ENCODE assay signal across 8 cellular contexts in the genomic region with DNA sequence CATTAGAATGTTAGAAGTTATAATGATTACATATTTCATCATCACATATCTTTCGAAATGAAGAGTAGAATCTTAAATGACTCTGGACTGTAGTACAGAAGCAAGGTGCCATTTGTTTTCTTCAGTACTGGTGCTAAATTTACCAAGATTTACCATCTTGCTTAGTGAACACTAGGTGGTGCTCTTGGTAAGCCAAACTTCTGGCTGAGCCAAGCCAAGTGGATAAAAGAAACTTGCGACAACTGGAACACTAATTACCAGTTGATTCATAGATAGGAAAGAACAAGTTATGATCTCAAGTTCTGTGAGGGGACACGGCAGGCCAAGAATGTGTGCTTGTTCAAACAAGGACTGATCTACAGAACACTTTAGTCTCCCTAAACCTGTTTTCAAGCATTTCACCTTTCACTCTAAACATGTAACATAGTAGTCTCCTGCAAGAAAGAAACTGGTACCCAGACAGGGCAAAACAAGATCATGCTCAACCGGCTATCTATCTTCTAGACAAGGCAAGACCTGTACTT. TPM values are rescaled to one million over a fixed set of nuclear protein-coding genes. Genes with fewer than 3 reads are reported as not detected.
DNase-seq lines count a peak whose midpoint lies in the region; ATAC-seq, FAIRE-seq and TF ChIP-seq lines count a peak whose summit lies in the region.

No MANE protein-coding gene starts in this region.

- H3K27me3 ChIP-seq in Panc1 (ENCODE audit: control insufficient read depth, insufficient read depth, low read length) (no peaks in the 10 kb centered on the region), body of pancreas (no peaks in the 10 kb centered on the region), small intestine (ENCODE audit: control insufficient read depth in 2 of 2, insufficient read depth in 2 of 2, low read length in 2 of 2) (no peaks in the 10 kb centered on the region)

- intact Hi-C loops in Panc1 (cut with micrococcal nuclease; ENCODE audit: unreplicated experiment), result loop anchor here (2.0 to 5.0 kb wide), 3 partner anchors 59 to 233 kb away; no protein-coding TSS in a partner anchor
- intact Hi-C loops in body of pancreas (cut with DNase I), result loop anchor here (5.0 kb wide), 1 partner anchor 229 kb away; no protein-coding TSS in a partner anchor

- DNase-seq in GDM1 (lab: John Stamatoyannopoulos, UW) (peak; percentile 30), H4 (ENCODE audit: low spot score) (peak; percentile 67), Panc1 (ENCODE audit: low read depth, low spot score) (peak; percentile 57), body of pancreas (peak; percentile 23 to 56 (median 40)), iPS-NIHi11 (ENCODE audit: low spot score) (peak; percentile 54), small intestine (peak; percentile 72)

- TF ChIP-seq CTCF in 22Rv1 (IDR thresholded peaks at IDR 0.05) (peak; percentile 93), LNCAP (IDR thresholded peaks at IDR 0.05) (peak; percentile 87), Panc1 (IDR thresholded peaks at IDR 0.05) (peak; percentile 76), body of pancreas (IDR thresholded peaks at IDR 0.05) (peak; percentile 38 to 91 (median 80))

- CTCF ChIA-PET in Panc1 (lab: Charles Lee), result interaction anchor here (0.6 kb wide), 1 partner anchor 42 kb away, joined by 5 read pairs; no protein-coding TSS in a partner anchor

- 5 to 7% methylated on average over 4 of the region's 4 CpGs for WGBS in body of pancreas, 2 donors
- WGBS in small intestine, 3 donors, result 6 to 20% (median 10%) methylated on average over 4 of the region's 4 CpGs

- POLR2A ChIA-PET in Panc1 (lab: Charles Lee), result interaction anchor here (0.6 to 0.7 kb wide), 2 partner anchors 105 to 110 kb away, joined by 3 to 7 read pairs; no protein-coding TSS in a partner anchor

- H3K9me3 ChIP-seq in Panc1 (ENCODE audit: control insufficient read depth, insufficient read depth, low read depth, low read length) (no peaks in the 10 kb centered on the region), body of pancreas (no peaks in the 10 kb centered on the region), small intestine (ENCODE audit: control insufficient read depth, low read depth) (no peaks in the 10 kb centered on the region)

- peaks cover 6% of the 10 kb centered on the region; the same call in 1 of the 2 replicates for H3K36me3 ChIP-seq in Panc1 (ENCODE audit: control insufficient read depth, insufficient read depth, low read length)
- H3K36me3 ChIP-seq in body of pancreas (replicated peaks in 1 of 2; ENCODE audit: insufficient read depth in 1 of 2, low read depth in 2 of 2), result no peaks in the 10 kb centered on the region
- peaks cover 0 to 3% of the 10 kb centered on the region in 2 donors for H3K36me3 ChIP-seq in small intestine (ENCODE audit: control insufficient read depth in 2 of 2, insufficient read depth in 2 of 2, low read length in 2 of 2)

- in situ Hi-C loops in Panc1 (cut with HindIII; ENCODE audit: low pct_unique_long_range_greater_than_20kb, low sequenced_read_pairs), result no loop called here

- FAIRE-seq in small intestine (lab: Jason Lieb, UNC), result peak; percentile 41

- no peak for TF ChIP-seq POLR2A in body of pancreas (IDR thresholded peaks at IDR 0.05)

- peak; percentile 93 for ATAC-seq in Panc1
- peak; percentile 90 for ATAC-seq in body of pancreas

- H3K4me3 ChIP-seq in Panc1 (ENCODE audit: low read depth in 2 of 2, low read length in 2 of 2) (no peak overlapping the region), body of pancreas (no peak overlapping the region), small intestine (ENCODE audit: low read depth in 1 of 2, low read length in 2 of 2) (no peak overlapping the region)

- H3K27ac ChIP-seq in 22Rv1, result peak overlapping the region; percentile 27; the same call in 1 of the 2 replicates
- no peak overlapping the region for H3K27ac ChIP-seq in Panc1 (ENCODE audit: low read length)
- H3K27ac ChIP-seq in body of pancreas, result peak overlapping the region in 2 of 4 donors; percentile 1 to 33
- no peak overlapping the region for H3K27ac ChIP-seq in small intestine (ENCODE audit: low read depth in 1 of 2, low read length in 1 of 2)

- peaks cover 5% of the 10 kb centered on the region; the same call in 1 of the 2 replicates for H3K4me1 ChIP-seq in Panc1 (ENCODE audit: control insufficient read depth, insufficient read depth, low read length)
- H3K4me1 ChIP-seq in body of pancreas, result peaks cover 6% of the 10 kb centered on the region
- peaks cover 0 to 3% of the 10 kb centered on the region in 2 donors for H3K4me1 ChIP-seq in small intestine (ENCODE audit: control insufficient read depth in 2 of 2, insufficient read depth in 1 of 2, low read depth in 1 of 2, low read length in 1 of 2)

- no TSS peak for BruUV-seq in Panc1 (replicated peaks; lab: Mats Ljungman, UMichigan)

RNA-seq across cellular contexts. Expression of a gene that starts 19.8 kb away (rescaled TPM):
- total RNA-seq in H4 (2014; rRNA removed; shearing (Covaris generic)), result 14.7 and 15.6 TPM in 2 replicates
- 20.0 TPM for total RNA-seq in Panc1 (2021; ENCODE audit: unreplicated experiment)
- 14.0 TPM for polyA plus RNA-seq in Panc1 (2012; ENCODE audit: insufficient read length)
- 10 to 100 TPM; 10.9 to 11.2 TPM for total RNA-seq in body of pancreas
- 1 to 10 TPM; 3.8 to 4.2 (median 4.1) TPM for polyA plus RNA-seq in small intestine

RNA-seq across cellular contexts. Expression of a gene that starts 20.2 kb away (rescaled TPM):
- total RNA-seq in H4 (2014; rRNA removed; shearing (Covaris generic)), result 4.7 and 7.1 TPM in 2 replicates
- total RNA-seq in Panc1 (2021; ENCODE audit: unreplicated experiment), result 14.0 TPM
- polyA plus RNA-seq in Panc1 (2012; ENCODE audit: insufficient read length), result 4.3 TPM
- 10 to 100 TPM; 10.6 to 12.9 TPM for total RNA-seq in body of pancreas
- 1 to 10 TPM; 3.2 to 5.3 (median 4.0) TPM for polyA plus RNA-seq in small intestine
